ENCODE assay signal across 9 cellular contexts in the genomic region with DNA sequence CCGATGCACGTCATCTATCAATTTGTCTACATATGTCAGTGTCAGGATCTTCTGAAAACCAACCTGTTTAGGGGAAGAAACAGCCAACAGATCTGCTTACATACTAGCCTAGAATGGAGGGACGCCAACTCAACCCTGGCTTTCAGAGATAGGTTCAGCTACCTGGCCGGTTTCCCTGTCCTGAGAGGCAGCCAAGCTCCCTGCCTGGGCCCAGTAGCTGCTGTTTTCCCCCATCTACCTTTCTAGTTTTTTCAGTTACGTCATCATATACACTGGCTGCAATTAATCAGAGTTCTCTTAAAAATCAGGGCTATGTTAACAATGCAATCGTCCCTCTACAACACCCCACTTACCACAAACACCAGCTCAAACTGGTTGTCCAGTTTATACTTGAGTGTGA. TPM values are rescaled to one million over a fixed set of nuclear protein-coding genes. Genes with fewer than 3 reads are reported as not detected.
DNase-seq lines count a peak whose midpoint lies in the region; ATAC-seq, FAIRE-seq and TF ChIP-seq lines count a peak whose summit lies in the region.
"Had no signal": no experiment of that assay in that cellular context is flagged by ENCODE, and none has a peak within 500 bp of the region (broad histone marks: within the 10 kb centered on the region; RNA-seq: fewer than 3 reads in every experiment).

No MANE protein-coding gene starts in this region.

- no peak for TF ChIP-seq POLR2A in esophagus squamous epithelium (IDR thresholded peaks at IDR 0.05)

- no peaks in the 10 kb centered on the region for H3K9me3 ChIP-seq in ES-I3 (ENCODE audit: control insufficient read depth, insufficient read depth, low read length)
- H3K9me3 ChIP-seq in SJCRH30 (replicated peaks): no peaks in the 10 kb centered on the region
- H3K9me3 ChIP-seq in esophagus squamous epithelium: no peaks in the 10 kb centered on the region

- H3K36me3 Mint-ChIP-seq in progenitor cell of endocrine pancreas (ENCODE audit: insufficient read depth): peaks cover 25% of the 10 kb centered on the region

- H3K4me3 Mint-ChIP-seq in progenitor cell of endocrine pancreas (ENCODE audit: low read depth): peak overlapping the region; percentile 96

- H3K9ac ChIP-seq in ES-I3 (ENCODE audit: low read depth, low read length): peak overlapping the region; percentile 72

- peaks cover 19% of the 10 kb centered on the region for H3K4me1 Mint-ChIP-seq in progenitor cell of endocrine pancreas (ENCODE audit: low read depth)

- H3K9me3 Mint-ChIP-seq in progenitor cell of endocrine pancreas (ENCODE audit: low read depth): no peaks in the 10 kb centered on the region

- ATAC-seq in GM18909 (IDR thresholded peaks at IDR 0.05; ENCODE audit: poor library complexity, unreplicated experiment): no peak

- peak overlapping the region; percentile 81 for H3K27ac ChIP-seq in SJCRH30
- peak overlapping the region; percentile 89 to 98 (median 96) for H3K27ac ChIP-seq in esophagus squamous epithelium

- DNase-seq in SJCRH30 (no peak), esophagus squamous epithelium (lab: John Stamatoyannopoulos, UW) (no peak), progenitor cell of endocrine pancreas (ENCODE audit: low spot score, unreplicated experiment) (no peak), NCI-H748 (lab: John Stamatoyannopoulos, UW; ENCODE audit: unreplicated experiment) (no peak), HTR-8/SVneo (ENCODE audit: insufficient read length, low spot score) (no peak)
- DNase-seq in stimulated activated CD4-positive, alpha-beta T cell treated with anti-CD3 and anti-CD28 coated beads, Interleukin-12 subunit alpha, Interleukin-12 subunit beta, amount 100 ng/mL, for 4 hours: no peak
- DNase-seq: activated CD4-positive, alpha-beta T cell treated with anti-CD3 and anti-CD28 coated beads, Interleukin-2, amount 50 U/mL, for 48 hours had no signal

- no peaks in the 10 kb centered on the region for H3K27me3 Mint-ChIP-seq in progenitor cell of endocrine pancreas

- WGBS in esophagus squamous epithelium, 2 donors: 34 to 41% methylated on average over 6 of the region's 6 CpGs

- H3K27ac Mint-ChIP-seq in progenitor cell of endocrine pancreas: peak overlapping the region; percentile 99

- peaks cover 40% of the 10 kb centered on the region for H3K36me3 ChIP-seq in ES-I3 (ENCODE audit: insufficient read depth, low read length)
- H3K36me3 ChIP-seq in SJCRH30: peaks cover 45% of the 10 kb centered on the region
- H3K36me3 ChIP-seq in esophagus squamous epithelium: peaks cover 28 to 53% (median 38%) of the 10 kb centered on the region in 3 donors

- H3K4me3 ChIP-seq in SJCRH30 (peak overlapping the region; percentile 79), esophagus squamous epithelium (peak overlapping the region; percentile 73 to 83 (median 77))

- FAIRE-seq in HTR-8/SVneo (lab: Jason Lieb, UNC): no peak

- intact Hi-C loops in esophagus squamous epithelium (cut with DNase I): no loop called here

- H3K27me3 ChIP-seq in SJCRH30 (no peaks in the 10 kb centered on the region), esophagus squamous epithelium (no peaks in the 10 kb centered on the region)

- H3K4me1 ChIP-seq in ES-I3 (ENCODE audit: insufficient read depth, low read length) (peaks cover 4% of the 10 kb centered on the region), SJCRH30 (no peaks in the 10 kb centered on the region), esophagus squamous epithelium (peaks cover 8 to 28% (median 16%) of the 10 kb centered on the region in 3 donors)

- no peak for TF ChIP-seq CTCF in esophagus squamous epithelium (IDR thresholded peaks at IDR 0.05)
- TF ChIP-seq CTCF in progenitor cell of endocrine pancreas (IDR thresholded peaks at IDR 0.05; ENCODE audit: unreplicated experiment): no peak

RNA-seq across cellular contexts. Expression of a gene that starts 1.0 kb away (rescaled TPM):
- total RNA-seq in SJCRH30 (2014; rRNA removed; shearing (Covaris generic)): 53.4 and 54.2 TPM in 2 replicates
- 10 to 100 TPM; 60.2 to 82.0 (median 67.8) TPM for total RNA-seq in esophagus squamous epithelium
- total RNA-seq in progenitor cell of endocrine pancreas: 79.2 and 80.9 TPM in 2 replicates

RNA-seq across cellular contexts. Expression of a gene that starts 1.3 kb away (rescaled TPM):
- 21.9 and 23.8 TPM in 2 replicates for total RNA-seq in SJCRH30 (2014; rRNA removed; shearing (Covaris generic))
- total RNA-seq in esophagus squamous epithelium: 10 to 100 TPM in 3 of 4 donors, 1 to 10 TPM in 1; 7.5 to 31.4 (median 17.4) TPM
- total RNA-seq in progenitor cell of endocrine pancreas: 63.8 and 64.7 TPM in 2 replicates

RNA-seq across cellular contexts. Expression of a gene that starts 15.2 kb away (rescaled TPM):
- total RNA-seq in SJCRH30 (2014; rRNA removed; shearing (Covaris generic)): 0.76 and 1.1 TPM in 2 replicates
- total RNA-seq in esophagus squamous epithelium: 1 to 10 TPM; 3.9 to 8.8 (median 7.3) TPM
- total RNA-seq in progenitor cell of endocrine pancreas: 12.8 and 14.3 TPM in 2 replicates

RNA-seq across cellular contexts. Expression of a gene that starts 36.2 kb away (rescaled TPM):
- total RNA-seq in SJCRH30 (2014; rRNA removed; shearing (Covaris generic)): 21.3 and 24.5 TPM in 2 replicates
- 10 to 100 TPM; 12.0 to 25.7 (median 14.9) TPM for total RNA-seq in esophagus squamous epithelium
- total RNA-seq in progenitor cell of endocrine pancreas: 14.1 and 17.9 TPM in 2 replicates

RNA-seq across cellular contexts. Expression of a gene that starts 56.1 kb away (rescaled TPM):
- total RNA-seq in SJCRH30 (2014; rRNA removed; shearing (Covaris generic)): 19.6 and 24.5 TPM in 2 replicates
- total RNA-seq in esophagus squamous epithelium: 10 to 100 TPM in 3 of 4 donors, 1 to 10 TPM in 1; 6.5 to 18.5 (median 13.6) TPM
- 32.4 and 35.2 TPM in 2 replicates for total RNA-seq in progenitor cell of endocrine pancreas
